Comparison of ENCODE assay signal across 1 cellular context in genomic region chr14:36579573-36580140, GRCh38.
TF ChIP-seq lines count a peak whose summit lies in the region.

No MANE protein-coding gene starts in this region.

TF ChIP-seq in WTC11, 78 proteins besides CTCF, POLR2A, EP300 and RAD21 (continued from another document):
- TF ChIP-seq USF2 (CRISPR knock-in tag; IDR thresholded peaks at IDR 0.05) (no peak), HMGA2 (CRISPR knock-in tag; IDR thresholded peaks at IDR 0.05) (no peak)
TF ChIP-seq in WTC11: peak in this region for 0.
